11 cellular contexts compared by ENCODE assay signal in the genomic region with DNA sequence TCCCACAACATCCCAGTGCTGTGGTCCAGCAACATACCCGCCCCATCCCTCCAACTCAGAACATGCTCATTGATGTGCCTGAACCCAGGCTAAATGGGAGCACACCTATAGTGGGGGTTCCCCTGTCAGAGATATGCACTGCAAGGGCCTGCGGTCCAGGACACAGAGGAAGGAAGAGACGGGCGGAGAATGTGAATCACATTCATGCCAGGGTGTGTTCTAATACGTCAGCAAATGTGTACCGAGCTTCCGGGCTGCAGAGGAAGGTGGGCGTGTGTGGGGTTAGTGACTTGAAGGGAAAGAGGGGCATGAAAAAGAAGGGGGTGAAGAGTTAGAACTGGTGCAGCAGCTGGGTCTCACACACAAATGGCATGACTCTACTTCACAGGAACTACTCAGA.
A peak's percentile ranks its signal among the peaks of the same experiment; 100 is the strongest.
DNase-seq lines count a peak whose midpoint lies in the region; ATAC-seq lines count a peak whose summit lies in the region.
"Had no signal": no experiment of that assay in that cellular context is flagged by ENCODE, and none has a peak within 500 bp of the region (broad histone marks: within the 10 kb centered on the region; RNA-seq: fewer than 3 reads in every experiment).

No MANE protein-coding gene starts in this region.

- peak overlapping the region; percentile 22 to 77 (median 44) for H3K27ac Mint-ChIP-seq in CD4-positive, CD25-positive, alpha-beta regulatory T cell
- peak overlapping the region; percentile 88 for H3K27ac Mint-ChIP-seq in activated CD4-positive, alpha-beta T cell treated with anti-CD3 and anti-CD28 coated beads, Interleukin-2, amount 10 ng/mL, durations not matched to agents 24 days and 14 days
- H3K27ac Mint-ChIP-seq in activated naive CD8-positive, alpha-beta T cell = peak overlapping the region; percentile 88

- DNase-seq in CD4-positive, CD25-positive, alpha-beta regulatory T cell = peak; percentile 3 to 35 (median 10)
- peak; percentile 85 for DNase-seq in activated CD4-positive, alpha-beta T cell treated with anti-CD3 and anti-CD28 coated beads, Interleukin-2, amount 10 ng/mL, durations not matched to agents 24 days and 14 days
- DNase-seq in stimulated activated CD4-positive, alpha-beta T cell treated with anti-CD3 and anti-CD28 coated beads, Interleukin-1b, Interleukin-23, amount 100 ng/mL, for 48 hours = peak; percentile 69
- no peak for DNase-seq in NCI-H2107 (lab: John Stamatoyannopoulos, UW)
- no peak for DNase-seq in GM19240 (ENCODE audit: insufficient read length, low spot score)
- DNase-seq in KBM-7 = no peak
- DNase-seq: effector CD4-positive, alpha-beta T cell; NCI-H82 had no signal

- H3K27me3 ChIP-seq in CD4-positive, CD25-positive, alpha-beta regulatory T cell (ENCODE audit: control insufficient read depth, insufficient read depth, low read length) = no peaks in the 10 kb centered on the region

- intact Hi-C loops in activated CD4-positive, alpha-beta T cell treated with anti-CD3 and anti-CD28 coated beads, Interleukin-2, amount 10 ng/mL, durations not matched to agents 24 days and 14 days (cut with micrococcal nuclease) = loop anchor here (2.0 to 10.0 kb wide), 2 partner anchors 85 to 295 kb away; a partner anchor contains a TSS

- peaks cover 0 to 2% (median 0%) of the 10 kb centered on the region in 7 donors for H3K9me3 Mint-ChIP-seq in CD4-positive, CD25-positive, alpha-beta regulatory T cell
- H3K9me3 Mint-ChIP-seq in activated CD4-positive, alpha-beta T cell treated with anti-CD3 and anti-CD28 coated beads, Interleukin-2, amount 10 ng/mL, durations not matched to agents 24 days and 14 days = peaks cover 8% of the 10 kb centered on the region
- no peaks in the 10 kb centered on the region for H3K9me3 Mint-ChIP-seq in activated naive CD8-positive, alpha-beta T cell (ENCODE audit: low read depth)
- H3K9me3 Mint-ChIP-seq: neural crest cell had no signal

- peaks cover 0 to 19% (median under 1%) of the 10 kb centered on the region in 4 donors for H3K4me1 Mint-ChIP-seq in CD4-positive, CD25-positive, alpha-beta regulatory T cell
- peaks cover 28% of the 10 kb centered on the region for H3K4me1 Mint-ChIP-seq in activated CD4-positive, alpha-beta T cell treated with anti-CD3 and anti-CD28 coated beads, Interleukin-2, amount 10 ng/mL, durations not matched to agents 24 days and 14 days
- H3K4me1 Mint-ChIP-seq in activated naive CD8-positive, alpha-beta T cell (ENCODE audit: low read depth) = peaks cover 29% of the 10 kb centered on the region

- H3K36me3 Mint-ChIP-seq in CD4-positive, CD25-positive, alpha-beta regulatory T cell = no peaks in the 10 kb centered on the region
- H3K36me3 Mint-ChIP-seq in activated CD4-positive, alpha-beta T cell treated with anti-CD3 and anti-CD28 coated beads, Interleukin-2, amount 10 ng/mL, durations not matched to agents 24 days and 14 days (ENCODE audit: low read depth) = peaks cover 10% of the 10 kb centered on the region
- H3K36me3 Mint-ChIP-seq in activated naive CD8-positive, alpha-beta T cell = no peaks in the 10 kb centered on the region

- H3K27me3 Mint-ChIP-seq in CD4-positive, CD25-positive, alpha-beta regulatory T cell = no peaks in the 10 kb centered on the region
- no peaks in the 10 kb centered on the region for H3K27me3 Mint-ChIP-seq in activated CD4-positive, alpha-beta T cell treated with anti-CD3 and anti-CD28 coated beads, Interleukin-2, amount 10 ng/mL, durations not matched to agents 24 days and 14 days
- H3K27me3 Mint-ChIP-seq in activated naive CD8-positive, alpha-beta T cell = no peaks in the 10 kb centered on the region

- in situ Hi-C loops in KBM-7 (cut with MboI; ENCODE audit: low pct_unique_long_range_greater_than_20kb, low sequenced_read_pairs) = no loop called here

- H3K4me1 ChIP-seq in CD4-positive, CD25-positive, alpha-beta regulatory T cell (ENCODE audit: control insufficient read depth, insufficient read depth, low read length, poor library complexity, severe bottlenecking) = peaks cover 10% of the 10 kb centered on the region

- H3K4me3 ChIP-seq in CD4-positive, CD25-positive, alpha-beta regulatory T cell (ENCODE audit: low read depth, low read length) = no peak overlapping the region

- ATAC-seq in CD4-positive, CD25-positive, alpha-beta regulatory T cell (ENCODE audit: low read depth in 2 of 2) = peak in 1 of 2 donors; percentile 71
- no peak for ATAC-seq in GM19023 (IDR thresholded peaks at IDR 0.05; ENCODE audit: unreplicated experiment)

- peak overlapping the region; percentile 0 to 52 (median 21) for H3K4me3 Mint-ChIP-seq in CD4-positive, CD25-positive, alpha-beta regulatory T cell
- peak overlapping the region; percentile 61 for H3K4me3 Mint-ChIP-seq in activated CD4-positive, alpha-beta T cell treated with anti-CD3 and anti-CD28 coated beads, Interleukin-2, amount 10 ng/mL, durations not matched to agents 24 days and 14 days
- H3K4me3 Mint-ChIP-seq in activated naive CD8-positive, alpha-beta T cell = peak overlapping the region; percentile 44
- H3K4me3 Mint-ChIP-seq: neural crest cell had no signal

- no peaks in the 10 kb centered on the region for H3K9me3 ChIP-seq in CD4-positive, CD25-positive, alpha-beta regulatory T cell (ENCODE audit: control insufficient read depth in 2 of 2, low read length in 2 of 2)

- no peaks in the 10 kb centered on the region for H3K36me3 ChIP-seq in CD4-positive, CD25-positive, alpha-beta regulatory T cell (ENCODE audit: control insufficient read depth, insufficient read depth, low read length)

- H3K27ac ChIP-seq in CD4-positive, CD25-positive, alpha-beta regulatory T cell (ENCODE audit: insufficient read depth, low read length, poor library complexity, severe bottlenecking) = no peak overlapping the region

Comparison
In these comparisons a context has a peak if more than half of its experiments do, and no peak if none do; other contexts are left out.
1. DNase-seq: peak in CD4-positive, CD25-positive, alpha-beta regulatory T cell (3 of 3), activated CD4-positive, alpha-beta T cell treated with anti-CD3 and anti-CD28 coated beads, Interleukin-2, amount 10 ng/mL, durations not matched to agents 24 days and 14 days (single experiment) and stimulated activated CD4-positive, alpha-beta T cell treated with anti-CD3 and anti-CD28 coated beads, Interleukin-1b, Interleukin-23, amount 100 ng/mL, for 48 hours (single experiment); none in NCI-H2107 (single experiment), GM19240 (single experiment) and KBM-7 (single experiment).
2. Peak in every context shown above with its lines, with median percentiles within 50 percentile points of each other: H3K27ac Mint-ChIP-seq and H3K4me3 Mint-ChIP-seq.